9 cellular contexts compared by ENCODE assay signal in genomic region chr18:63073481-63073880, GRCh38.
DNase-seq lines count a peak whose midpoint lies in the region; ATAC-seq and TF ChIP-seq lines count a peak whose summit lies in the region.
"Had no signal": no experiment of that assay in that cellular context is flagged by ENCODE, and none has a peak within 500 bp of the region (broad histone marks: within the 10 kb centered on the region; RNA-seq: fewer than 3 reads in every experiment).

No MANE protein-coding gene starts in this region.

- no peak overlapping the region for H3K18ac ChIP-seq in mesenchymal stem cell (ENCODE audit: low read depth in 1 of 2, low read length in 2 of 2)

- no peak overlapping the region for H2BK120ac ChIP-seq in mesenchymal stem cell (ENCODE audit: low read depth, low read length)

- TF ChIP-seq CTCF in GM12864 (IDR thresholded peaks at IDR 0.05; ENCODE audit: low read depth, low read length, missing control alignments) (peak; percentile 54), KMS-11 (conservative IDR thresholded peaks at IDR 0.05; ENCODE audit: low read depth, low read length) (0 out of 2 replicates have a peak, but pooled peaks have one; percentile 14), epithelial cell of esophagus (IDR thresholded peaks at IDR 0.05; ENCODE audit: insufficient read depth, low read depth, low read length, missing control alignments) (peak; percentile 28)

- no peak overlapping the region for H3K23ac ChIP-seq in mesenchymal stem cell (ENCODE audit: low read length in 2 of 2)

- peak; percentile 32 for ATAC-seq in GM19397 (IDR thresholded peaks at IDR 0.05; ENCODE audit: unreplicated experiment)

- H2AFZ ChIP-seq in KMS-11 (ENCODE audit: low read depth) (no peak overlapping the region), mesenchymal stem cell (ENCODE audit: low read depth, low read length) (no peak overlapping the region)

- H4K8ac ChIP-seq in mesenchymal stem cell (ENCODE audit: low read length): no peak overlapping the region

- H3K4me1 ChIP-seq in KMS-11 (ENCODE audit: low read depth, poor library complexity, severe bottlenecking) (peaks cover 15% of the 10 kb centered on the region), mesenchymal stem cell (ENCODE audit: control insufficient read depth, insufficient read depth, low read depth, low read length) (no peaks in the 10 kb centered on the region)

- no peaks in the 10 kb centered on the region for H4K20me1 ChIP-seq in KMS-11 (ENCODE audit: insufficient read depth)

- H3K4me2 ChIP-seq in KMS-11: no peak overlapping the region
- H3K4me2 ChIP-seq in mesenchymal stem cell (ENCODE audit: low read length, poor library complexity, severe bottlenecking): no peak overlapping the region

- no peak overlapping the region for H2AK5ac ChIP-seq in mesenchymal stem cell (ENCODE audit: low read length, severe bottlenecking)

- H3K27me3 ChIP-seq in KMS-11 (ENCODE audit: insufficient read depth, low read depth) (no peaks in the 10 kb centered on the region), mesenchymal stem cell (ENCODE audit: control insufficient read depth in 1 of 2, insufficient read depth in 1 of 2, low read length in 2 of 2) (peaks cover 0 to 13% of the 10 kb centered on the region in 2 experiments)

- 92% methylated on average over 1 of the region's 2 CpGs for WGBS in mesenchymal stem cell

- H3K79me2 ChIP-seq in KMS-11 (ENCODE audit: insufficient read depth, low read depth): no peaks in the 10 kb centered on the region

- no peaks in the 10 kb centered on the region for H3K79me1 ChIP-seq in mesenchymal stem cell (replicated peaks; ENCODE audit: low read length, poor library complexity, severe bottlenecking)

- H3K4me3 ChIP-seq in GM12864 (ENCODE audit: low read depth, low read length) (no peak overlapping the region), KMS-11 (IDR thresholded peaks at IDR 0.05; ENCODE audit: insufficient read depth, low read depth, low read length) (no peak overlapping the region), epithelial cell of esophagus (ENCODE audit: low read length) (no peak overlapping the region), mesenchymal stem cell (ENCODE audit: insufficient read depth in 1 of 2, low read depth in 1 of 2, low read length in 2 of 2) (no peak overlapping the region)

- H2BK12ac ChIP-seq in mesenchymal stem cell (ENCODE audit: low read length in 2 of 2): no peak overlapping the region

- H3K9ac ChIP-seq in KMS-11 (no peak overlapping the region), mesenchymal stem cell (ENCODE audit: low read length) (no peak overlapping the region)

- no peak overlapping the region for H3K27ac ChIP-seq in KMS-11
- H3K27ac ChIP-seq in mesenchymal stem cell (ENCODE audit: low read length, poor library complexity, severe bottlenecking): no peak overlapping the region

- H3K36me3 ChIP-seq in KMS-11 (ENCODE audit: insufficient read depth): no peaks in the 10 kb centered on the region
- H3K36me3 ChIP-seq in mesenchymal stem cell (ENCODE audit: control insufficient read depth in 1 of 2, insufficient read depth in 2 of 2, low read depth in 1 of 2, low read length in 2 of 2): no peaks in the 10 kb centered on the region

- H3K4ac ChIP-seq in mesenchymal stem cell (ENCODE audit: low read depth in 1 of 2, low read length in 2 of 2): no peak overlapping the region

- H2BK5ac ChIP-seq in mesenchymal stem cell (ENCODE audit: low read depth, low read length, poor library complexity, severe bottlenecking): no peak overlapping the region

- no peak overlapping the region for H3K14ac ChIP-seq in mesenchymal stem cell (ENCODE audit: low read length in 2 of 2)

- DNase-seq in GM12864 (ENCODE audit: low read depth) (peak; percentile 37), epithelial cell of esophagus (ENCODE audit: low read depth) (no peak), NCI-H1436 treated with DMSO at 0.1 percent for 48 hours (lab: John Stamatoyannopoulos, UW) (no peak), putamen (ENCODE audit: low spot score) (no peak), mesenchymal stem cell (no peak)
- DNase-seq: kidney, NCI-H1105 had no signal

- no peak overlapping the region for H4K91ac ChIP-seq in mesenchymal stem cell (ENCODE audit: low read length)

- H2BK15ac ChIP-seq in mesenchymal stem cell (ENCODE audit: low read depth, poor library complexity, severe bottlenecking): no peak overlapping the region

- no peaks in the 10 kb centered on the region for H3K9me3 ChIP-seq in mesenchymal stem cell (ENCODE audit: control insufficient read depth, low read length)
